31 cellular contexts compared by ENCODE assay signal in genomic region chr7:10015687-10016086, GRCh38.
"Had no signal": no experiment of that assay in that cellular context is flagged by ENCODE, and none has a peak within 500 bp of the region (broad histone marks: within the 10 kb centered on the region; RNA-seq: fewer than 3 reads in every experiment).

No MANE protein-coding gene starts in this region.

- DNase-seq: activated CD4-positive, alpha-beta memory T cell treated with anti-CD3 and anti-CD28 coated beads for 36 hours; activated CD4-positive, alpha-beta T cell treated with anti-CD3 and anti-CD28 coated beads, Interleukin-2, amount 10 ng/mL, durations not matched to agents 24 days and 14 days; activated CD4-positive, CD25-positive, alpha-beta regulatory T cell treated with anti-CD3 and anti-CD28 coated beads, Interleukin-2, amount 50 U/mL, for 72 hours; activated CD8-positive, alpha-beta memory T cell treated with anti-CD3 and anti-CD28 coated beads, Interleukin-2, amount 50 U/mL, for 4 hours; activated gamma-delta T cell treated with Interleukin-2 at 50 U/mL for 16 hours; activated naive CD8-positive, alpha-beta T cell treated with anti-CD3 and anti-CD28 coated beads, Interleukin-2, amount 50 U/mL, for 24 hours; activated T-cell treated with anti-CD3 and anti-CD28 coated beads, Interleukin-2, amount 50 U/mL, for 1 hour; amygdala; colonic mucosa; effector CD8-positive, alpha-beta T cell; erythroblast; gastrocnemius medialis; glutamatergic neuron; islet precursor cell; left ventricle myocardium superior; mammary epithelial cell; midbrain; naive thymus-derived CD4-positive, alpha-beta T cell; ovary; retina; stimulated activated CD4-positive, alpha-beta T cell treated with anti-CD3 and anti-CD28 coated beads, Interleukin-2, amount 100 ng/mL, for 24 hours; stimulated activated naive B cell treated with anti-CD40 and anti-IgM and Interleukin-4, amounts not matched to agents 10 μg/mL and 1 μg/mL and 100 μg/mL, for 72 hours; stomach; T-helper 9 cell; thyroid gland had no signal

- H2AFZ ChIP-seq: hepatocyte had no signal

- H3K4me3 ChIP-seq: colonic mucosa, gastrocnemius medialis, hepatocyte, ovary, prostate gland, smooth muscle cell, stomach, thyroid gland had no signal

- H3K27ac Mint-ChIP-seq: activated CD4-positive, alpha-beta memory T cell treated with anti-CD3 and anti-CD28 coated beads for 36 hours; activated CD4-positive, alpha-beta T cell treated with anti-CD3 and anti-CD28 coated beads, Interleukin-2, amount 10 ng/mL, durations not matched to agents 24 days and 14 days; activated naive CD4-positive, alpha-beta T cell treated with anti-CD3 and anti-CD28 coated beads, Interleukin-2, amount 50 U/mL, for 24 hours; activated naive CD8-positive, alpha-beta T cell treated with anti-CD3 and anti-CD28 coated beads, Interleukin-2, amount 50 U/mL, for 24 hours; naive thymus-derived CD4-positive, alpha-beta T cell; stimulated activated naive B cell treated with anti-CD40 and anti-IgM and Interleukin-4, amounts not matched to agents 10 μg/mL and 1 μg/mL and 100 μg/mL, for 72 hours; T-helper 1 cell treated with Interleukin-12 subunit alpha and Interleukin-12 subunit beta and Interleukin-4 antibody, amounts not matched to agents 30 μg/mL and 1 μg/mL, for 36 hours had no signal

- ATAC-seq: activated naive CD8-positive, alpha-beta T cell treated with anti-CD3 and anti-CD28 coated beads, Interleukin-2, amount 50 U/mL, for 24 hours; gastrocnemius medialis; left ventricle myocardium superior; naive thymus-derived CD4-positive, alpha-beta T cell; stimulated activated naive B cell treated with anti-CD40 and anti-IgM and Interleukin-4, amounts not matched to agents 10 μg/mL and 1 μg/mL and 100 μg/mL, for 72 hours had no signal

- H3K9me3 ChIP-seq: colonic mucosa, gastrocnemius medialis, ovary, prostate gland, thyroid gland had no signal

- H3K36me3 ChIP-seq: colonic mucosa, gastrocnemius medialis, ovary, prostate gland, stomach, thyroid gland had no signal

- H3K4me3 Mint-ChIP-seq: activated CD4-positive, alpha-beta memory T cell treated with anti-CD3 and anti-CD28 coated beads for 36 hours; activated CD4-positive, alpha-beta T cell treated with anti-CD3 and anti-CD28 coated beads, Interleukin-2, amount 10 ng/mL, durations not matched to agents 24 days and 14 days; activated naive CD4-positive, alpha-beta T cell treated with anti-CD3 and anti-CD28 coated beads, Interleukin-2, amount 50 U/mL, for 24 hours; activated naive CD8-positive, alpha-beta T cell treated with anti-CD3 and anti-CD28 coated beads, Interleukin-2, amount 50 U/mL, for 24 hours; central memory CD8-positive, alpha-beta T cell; naive thymus-derived CD4-positive, alpha-beta T cell; stimulated activated naive B cell treated with anti-CD40 and anti-IgM and Interleukin-4, amounts not matched to agents 10 μg/mL and 1 μg/mL and 100 μg/mL, for 72 hours; T-helper 1 cell treated with Interleukin-12 subunit alpha and Interleukin-12 subunit beta and Interleukin-4 antibody, amounts not matched to agents 30 μg/mL and 1 μg/mL, for 36 hours had no signal

- H3K4me1 ChIP-seq: colonic mucosa, gastrocnemius medialis, prostate gland, stomach, thyroid gland had no signal

- H3K9me3 Mint-ChIP-seq: activated CD4-positive, alpha-beta T cell treated with anti-CD3 and anti-CD28 coated beads, Interleukin-2, amount 10 ng/mL, durations not matched to agents 24 days and 14 days; activated naive CD4-positive, alpha-beta T cell treated with anti-CD3 and anti-CD28 coated beads, Interleukin-2, amount 50 U/mL, for 24 hours had no signal

- H3K4me2 ChIP-seq: hepatocyte, smooth muscle cell had no signal

- H3K27ac ChIP-seq: colonic mucosa, gastrocnemius medialis, hepatocyte, ovary, prostate gland, stomach, thyroid gland had no signal

- H3K4me1 Mint-ChIP-seq: activated CD4-positive, alpha-beta T cell treated with anti-CD3 and anti-CD28 coated beads, Interleukin-2, amount 10 ng/mL, durations not matched to agents 24 days and 14 days; activated naive CD4-positive, alpha-beta T cell treated with anti-CD3 and anti-CD28 coated beads, Interleukin-2, amount 50 U/mL, for 24 hours; activated naive CD8-positive, alpha-beta T cell treated with anti-CD3 and anti-CD28 coated beads, Interleukin-2, amount 50 U/mL, for 24 hours; central memory CD8-positive, alpha-beta T cell; naive thymus-derived CD4-positive, alpha-beta T cell; stimulated activated naive B cell treated with anti-CD40 and anti-IgM and Interleukin-4, amounts not matched to agents 10 μg/mL and 1 μg/mL and 100 μg/mL, for 72 hours had no signal

- H3K79me2 ChIP-seq: hepatocyte had no signal

- H3K27me3 ChIP-seq: colonic mucosa, gastrocnemius medialis, hepatocyte, stomach, thyroid gland had no signal

- H3K36me3 Mint-ChIP-seq: activated CD4-positive, alpha-beta memory T cell treated with anti-CD3 and anti-CD28 coated beads for 36 hours; activated naive CD4-positive, alpha-beta T cell treated with anti-CD3 and anti-CD28 coated beads, Interleukin-2, amount 50 U/mL, for 24 hours; naive thymus-derived CD4-positive, alpha-beta T cell; stimulated activated naive B cell treated with anti-CD40 and anti-IgM and Interleukin-4, amounts not matched to agents 10 μg/mL and 1 μg/mL and 100 μg/mL, for 72 hours had no signal

- H3K27me3 Mint-ChIP-seq: activated CD4-positive, alpha-beta memory T cell treated with anti-CD3 and anti-CD28 coated beads for 36 hours; activated CD4-positive, alpha-beta T cell treated with anti-CD3 and anti-CD28 coated beads, Interleukin-2, amount 10 ng/mL, durations not matched to agents 24 days and 14 days; activated naive CD4-positive, alpha-beta T cell treated with anti-CD3 and anti-CD28 coated beads, Interleukin-2, amount 50 U/mL, for 24 hours; activated naive CD8-positive, alpha-beta T cell treated with anti-CD3 and anti-CD28 coated beads, Interleukin-2, amount 50 U/mL, for 24 hours; central memory CD8-positive, alpha-beta T cell; naive thymus-derived CD4-positive, alpha-beta T cell; stimulated activated naive B cell treated with anti-CD40 and anti-IgM and Interleukin-4, amounts not matched to agents 10 μg/mL and 1 μg/mL and 100 μg/mL, for 72 hours had no signal
